Comparison of ENCODE assay signal across 10 cellular contexts in genomic region chr5:157652377-157652692, GRCh38. TPM values are rescaled to one million over a fixed set of nuclear protein-coding genes. Genes with fewer than 3 reads are reported as not detected.
DNase-seq lines count a peak whose midpoint lies in the region; ATAC-seq and TF ChIP-seq lines count a peak whose summit lies in the region.
"Had no signal": no experiment of that assay in that cellular context is flagged by ENCODE, and none has a peak within 500 bp of the region (broad histone marks: within the 10 kb centered on the region; RNA-seq: fewer than 3 reads in every experiment).

TSS of gene SOX30 (minus strand) at chr5:157652438. CDS start at chr5:157652078, 360 bp downstream.

- ATAC-seq in left lung (no peak), HG03457 (IDR thresholded peaks at IDR 0.05; ENCODE audit: unreplicated experiment) (no peak), GM18909 (IDR thresholded peaks at IDR 0.05; ENCODE audit: poor library complexity, unreplicated experiment) (no peak)

- peak within 1 kb of the TSS; percentile 62 to 68 for H3K9ac ChIP-seq in stomach smooth muscle (ENCODE audit: low read length in 2 of 2)

- no peak for DNase-seq in T-helper 2 cell treated with Interferon-gamma antibody and Interleukin-4, amounts not matched to agents 5 μg/mL and 100 μg/mL, for 36 hours (ENCODE audit: low spot score)
- no peak for DNase-seq in T-helper 2 cell
- DNase-seq in ascending aorta (ENCODE audit: low spot score in 2 of 2) = no peak
- DNase-seq in left lung = no peak
- no peak for DNase-seq in GOT3 (lab: John Stamatoyannopoulos, UW)
- DNase-seq: midbrain, NCI-H2171 had no signal

- H3K4me1 Mint-ChIP-seq in T-helper 2 cell treated with Interferon-gamma antibody and Interleukin-4, amounts not matched to agents 5 μg/mL and 100 μg/mL, for 36 hours (ENCODE audit: low read depth) = peaks cover 11% of the 10 kb centered on the region

- H3K4me1 ChIP-seq in ascending aorta (no peaks in the 10 kb centered on the region), left lung (peaks cover 0 to 5% of the 10 kb centered on the region in 2 donors), stomach smooth muscle (ENCODE audit: control insufficient read depth, insufficient read depth, low read length) (peaks cover 8% of the 10 kb centered on the region)

- no peaks in the 10 kb centered on the region for H3K36me3 ChIP-seq in ascending aorta
- no peaks in the 10 kb centered on the region for H3K36me3 ChIP-seq in left lung
- H3K36me3 ChIP-seq in stomach smooth muscle (ENCODE audit: control insufficient read depth in 2 of 2, insufficient read depth in 2 of 2, low read length in 2 of 2) = no peaks in the 10 kb centered on the region

- TF ChIP-seq CTCF in ascending aorta (IDR thresholded peaks at IDR 0.05) (no peak), left lung (IDR thresholded peaks at IDR 0.05) (no peak)

- H3K36me3 Mint-ChIP-seq in T-helper 2 cell treated with Interferon-gamma antibody and Interleukin-4, amounts not matched to agents 5 μg/mL and 100 μg/mL, for 36 hours (ENCODE audit: low read depth) = peaks cover 18% of the 10 kb centered on the region

- peaks cover 4% of the 10 kb centered on the region for H3K27me3 Mint-ChIP-seq in T-helper 2 cell treated with Interferon-gamma antibody and Interleukin-4, amounts not matched to agents 5 μg/mL and 100 μg/mL, for 36 hours (ENCODE audit: low read depth)

- peak within 1 kb of the TSS; percentile 53 to 59 for H3K4me3 ChIP-seq in ascending aorta
- peak within 1 kb of the TSS; percentile 44 to 47 for H3K4me3 ChIP-seq in left lung
- H3K4me3 ChIP-seq in stomach smooth muscle (ENCODE audit: low read length in 2 of 2) = peak within 1 kb of the TSS; percentile 61 to 77

- peak within 1 kb of the TSS; percentile 75 for H3K4me3 Mint-ChIP-seq in T-helper 2 cell treated with Interferon-gamma antibody and Interleukin-4, amounts not matched to agents 5 μg/mL and 100 μg/mL, for 36 hours

- peaks cover 42% of the 10 kb centered on the region for H3K9me3 Mint-ChIP-seq in T-helper 2 cell treated with Interferon-gamma antibody and Interleukin-4, amounts not matched to agents 5 μg/mL and 100 μg/mL, for 36 hours

- peak within 1 kb of the TSS; percentile 85 for H3K27ac Mint-ChIP-seq in T-helper 2 cell treated with Interferon-gamma antibody and Interleukin-4, amounts not matched to agents 5 μg/mL and 100 μg/mL, for 36 hours

- H3K9me3 ChIP-seq in ascending aorta (peaks cover 0 to 10% of the 10 kb centered on the region in 2 donors), left lung (peaks cover 0 to 24% of the 10 kb centered on the region in 2 donors), stomach smooth muscle (ENCODE audit: control insufficient read depth in 2 of 2, low read length in 2 of 2) (no peaks in the 10 kb centered on the region)

- H3K27ac ChIP-seq in ascending aorta = no peak within 1 kb of the TSS
- no peak within 1 kb of the TSS for H3K27ac ChIP-seq in left lung
- H3K27ac ChIP-seq in stomach smooth muscle (ENCODE audit: low read length) = no peak within 1 kb of the TSS

- H3K27me3 ChIP-seq in ascending aorta (no peaks in the 10 kb centered on the region), left lung (peaks cover 0 to 13% of the 10 kb centered on the region in 2 donors), stomach smooth muscle (ENCODE audit: control insufficient read depth in 1 of 2, insufficient read depth in 2 of 2, low read length in 2 of 2) (no peaks in the 10 kb centered on the region)

- intact Hi-C loops in ascending aorta (cut with DNase I) (no loop called here), left lung (cut with DNase I) (no loop called here)

RNA-seq across cellular contexts. Expression of gene SOX30, which starts in this region (rescaled TPM):
- total RNA-seq in ascending aorta (not detected), left lung (under 1 TPM in 1 of 2 donors, not detected in 1; 0.15 TPM)
